Comparison of ENCODE assay signal across 13 cellular contexts in genomic region chr4:101334963-101335572, GRCh38. TPM values are rescaled to one million over a fixed set of nuclear protein-coding genes. Genes with fewer than 3 reads are reported as not detected.
DNase-seq lines count a peak whose midpoint lies in the region; ATAC-seq and TF ChIP-seq lines count a peak whose summit lies in the region.
"Had no signal": no experiment of that assay in that cellular context is flagged by ENCODE, and none has a peak within 500 bp of the region (broad histone marks: within the 10 kb centered on the region; RNA-seq: fewer than 3 reads in every experiment).

No MANE protein-coding gene starts in this region.

- H3K4me1 ChIP-seq in smooth muscle cell (ENCODE audit: low read depth) (peaks cover under 1% of the 10 kb centered on the region), HAP-1 (no peaks in the 10 kb centered on the region)

- peak; percentile 0 for DNase-seq in cerebellar cortex (ENCODE audit: low spot score)
- DNase-seq in smooth muscle cell (lab: John Stamatoyannopoulos, UW; ENCODE audit: unreplicated experiment), result no peak
- no peak for DNase-seq in AG08396 (ENCODE audit: low spot score)
- no peak for DNase-seq in HAP-1 (ENCODE audit: low spot score in 2 of 2)
- DNase-seq in NCI-H446 (lab: John Stamatoyannopoulos, UW), result no peak
- DNase-seq: DMS79, substantia nigra had no signal

- H4K20me1 ChIP-seq in smooth muscle cell (ENCODE audit: low read depth), result peaks cover 100% of the 10 kb centered on the region

- H3K79me2 ChIP-seq in smooth muscle cell (ENCODE audit: low read depth), result peaks cover 97% of the 10 kb centered on the region

- H3K27ac ChIP-seq in smooth muscle cell (ENCODE audit: low read depth), result no peak overlapping the region
- H3K27ac ChIP-seq: skin epidermis had no signal

- H3K4me2 ChIP-seq in smooth muscle cell, result no peak overlapping the region

- in situ Hi-C loops in HAP-1 (cut with MboI; ENCODE audit: low sequenced_read_pairs), result loop anchor here (25.0 kb wide), 1 partner anchor 377 kb away; no protein-coding TSS in a partner anchor

- H3K4me3 ChIP-seq in smooth muscle cell (no peak overlapping the region), HAP-1 (no peak overlapping the region)
- H3K4me3 ChIP-seq: skin epidermis had no signal

- 50% methylated on average over 6 of the region's 6 CpGs for WGBS in smooth muscle cell (ENCODE audit: low lambda C conversion rate)

- ATAC-seq in GM18499 (IDR thresholded peaks at IDR 0.05; ENCODE audit: insufficient read depth, unreplicated experiment) (peak; percentile 38), GM19455 (IDR thresholded peaks at IDR 0.05; ENCODE audit: unreplicated experiment) (peak; percentile 53), HG03175 (IDR thresholded peaks at IDR 0.05; ENCODE audit: unreplicated experiment) (peak; percentile 84)
- ATAC-seq: HCT116, SK-N-SH treated with all-trans-retinoic acid at 6 μM for 48 hours had no signal

- H3F3A ChIP-seq in smooth muscle cell (ENCODE audit: low read depth), result no peaks in the 10 kb centered on the region

- H2AFZ ChIP-seq in smooth muscle cell (ENCODE audit: low read depth), result no peak overlapping the region

- no peaks in the 10 kb centered on the region for H3K9me3 ChIP-seq in smooth muscle cell (replicated peaks; ENCODE audit: low read depth)
- H3K9me3 ChIP-seq in HAP-1, result no peaks in the 10 kb centered on the region

- H3K27me3 ChIP-seq in smooth muscle cell (ENCODE audit: low read depth) (no peaks in the 10 kb centered on the region), HAP-1 (ENCODE audit: low read depth) (no peaks in the 10 kb centered on the region)

- H3K36me3 ChIP-seq in smooth muscle cell (ENCODE audit: low read depth) (no peaks in the 10 kb centered on the region), HAP-1 (replicated peaks) (no peaks in the 10 kb centered on the region)

- no peak overlapping the region for H3K9ac ChIP-seq in smooth muscle cell (ENCODE audit: low read depth)

- no peak for TF ChIP-seq CTCF in smooth muscle cell (IDR thresholded peaks at IDR 0.05; ENCODE audit: borderline replicate concordance, insufficient read depth, poor library complexity, severe bottlenecking)

RNA-seq across cellular contexts. Expression of gene PPP3CA, which starts 12.3 kb away (rescaled TPM):
- total RNA-seq in smooth muscle cell, result 70.4 and 96.1 TPM in 2 replicates
- 16.2 and 18.6 TPM in 2 replicates for polyA plus RNA-seq in smooth muscle cell
